In the genomic region with DNA sequence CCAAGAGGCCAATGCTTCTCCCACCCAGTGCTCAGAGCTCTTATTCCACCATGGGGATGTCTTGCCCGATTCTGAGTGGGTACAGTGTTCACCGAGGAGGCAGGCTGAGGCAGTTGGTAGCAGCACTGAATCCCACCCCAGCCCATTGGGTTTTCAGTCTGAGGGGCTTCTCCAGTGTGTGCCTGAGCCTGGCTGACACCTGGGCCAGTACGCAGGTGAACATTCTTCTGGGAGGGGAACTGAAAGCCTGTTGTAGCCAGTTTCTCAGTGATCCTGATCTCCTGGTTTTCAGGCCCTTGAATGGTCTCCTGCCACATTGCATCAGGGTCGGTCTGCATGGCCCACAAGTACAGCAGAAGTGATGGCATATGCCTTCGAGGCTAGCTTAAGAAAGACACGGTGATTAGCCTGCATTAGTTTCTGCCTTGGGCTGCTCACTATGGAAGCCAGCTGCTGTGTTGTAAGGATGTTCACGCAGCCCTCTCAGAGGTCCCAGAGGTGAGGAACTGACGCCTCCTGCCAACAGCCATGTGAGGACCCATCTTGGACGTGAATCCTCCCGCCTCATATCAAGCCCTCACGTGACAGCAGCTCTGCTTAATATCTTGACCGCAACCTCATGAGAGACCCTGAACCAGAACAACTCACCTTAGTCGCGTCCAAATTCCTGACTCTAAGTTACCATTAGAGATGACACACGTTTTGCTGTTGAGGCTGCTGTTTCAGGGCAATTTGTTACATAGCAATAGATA, we compare ENCODE assay signal across 21 cellular contexts.
"Had no signal": no experiment of that assay in that cellular context is flagged by ENCODE, and none has a peak within 500 bp of the region (broad histone marks: within the 10 kb centered on the region; RNA-seq: fewer than 3 reads in every experiment).

No MANE protein-coding gene starts in this region.

- ATAC-seq: activated naive CD4-positive, alpha-beta T cell treated with anti-CD3 and anti-CD28 coated beads, Interleukin-2, amount 50 U/mL, for 72 hours; left lobe of liver; mucosa of descending colon; naive thymus-derived CD4-positive, alpha-beta T cell had no signal

- H3K9me3 ChIP-seq: adrenal gland, esophagus squamous epithelium, mucosa of descending colon, neutrophil, thyroid gland had no signal

- H3K36me3 ChIP-seq: adrenal gland, esophagus squamous epithelium, neutrophil, thyroid gland, WERI-Rb-1 had no signal

- H3K4me3 ChIP-seq: adrenal gland, esophagus squamous epithelium, mucosa of descending colon, thyroid gland had no signal

- DNase-seq: activated CD4-positive, alpha-beta T cell treated with anti-CD3 and anti-CD28 coated beads for 1 hour; activated CD4-positive, alpha-beta T cell treated with anti-CD3 and anti-CD28 coated beads, Interleukin-2, amount 50 U/mL, for 4 hours; activated gamma-delta T cell; adrenal gland; dermis blood vessel endothelial cell; effector memory CD4-positive, alpha-beta T cell; esophagus squamous epithelium; foreskin melanocyte; mucosa of descending colon; naive thymus-derived CD4-positive, alpha-beta T cell; stimulated activated CD4-positive, alpha-beta T cell treated with anti-CD3 and anti-CD28 coated beads, Interleukin-2, amount 100 ng/mL, for 24 hours; stimulated activated naive CD4-positive, alpha-beta T cell treated with Interleukin-2 at 50 U/mL for 16 hours; SW 1271; thyroid gland; WERI-Rb-1 had no signal

- H3K4me3 Mint-ChIP-seq: naive thymus-derived CD4-positive, alpha-beta T cell had no signal

- H3K36me3 Mint-ChIP-seq: activated naive CD4-positive, alpha-beta T cell treated with anti-CD3 and anti-CD28 coated beads, Interleukin-2, amount 50 U/mL, for 72 hours; naive thymus-derived CD4-positive, alpha-beta T cell had no signal

- H3K27me3 ChIP-seq: adrenal gland, esophagus squamous epithelium, neutrophil, thyroid gland had no signal

- H3K27me3 Mint-ChIP-seq: naive thymus-derived CD4-positive, alpha-beta T cell had no signal

- H3K9me3 Mint-ChIP-seq: activated naive CD4-positive, alpha-beta T cell treated with anti-CD3 and anti-CD28 coated beads, Interleukin-2, amount 50 U/mL, for 72 hours had no signal

- H3K27ac ChIP-seq: adrenal gland, esophagus squamous epithelium, neutrophil, thyroid gland, WERI-Rb-1 had no signal

- FAIRE-seq: endothelial cell of umbilical vein, keratinocyte, urothelium cell line had no signal
